In genomic region chr6:151665329-151665728, GRCh38 we compare ENCODE assay signal across 16 cellular contexts.
"Had no signal": no experiment of that assay in that cellular context is flagged by ENCODE, and none has a peak within 500 bp of the region (broad histone marks: within the 10 kb centered on the region; RNA-seq: fewer than 3 reads in every experiment).

No MANE protein-coding gene starts in this region.

- FAIRE-seq: frontal cortex, small intestine, urothelium cell line had no signal

- H3K27me3 ChIP-seq: left lung, stomach had no signal

- DNase-seq: effector CD4-positive, alpha-beta T cell; endodermal cell; heart right ventricle; hypothalamus; kidney glomerular epithelial cell; left lung; mesendoderm; naive thymus-derived CD4-positive, alpha-beta T cell; nephron progenitor cell; small intestine; stimulated activated CD4-positive, alpha-beta T cell treated with anti-CD3 and anti-CD28 coated beads, Interleukin-12 subunit alpha, Interleukin-12 subunit beta, amount 100 ng/mL, for 4 hours; stimulated activated naive CD4-positive, alpha-beta T cell; stomach had no signal

- ATAC-seq: heart right ventricle; left lung; naive thymus-derived CD4-positive, alpha-beta T cell had no signal

- H3K9me3 ChIP-seq: heart right ventricle, left lung, stomach had no signal

- H3K27ac ChIP-seq: coronary artery, heart right ventricle, left lung, stomach had no signal

- H3K36me3 ChIP-seq: heart right ventricle, left lung, stomach had no signal

- H3K4me1 ChIP-seq: heart right ventricle, left lung had no signal

- H3K4me3 ChIP-seq: coronary artery, heart right ventricle, left lung, stomach had no signal
